20 cellular contexts compared by ENCODE assay signal in the genomic region with DNA sequence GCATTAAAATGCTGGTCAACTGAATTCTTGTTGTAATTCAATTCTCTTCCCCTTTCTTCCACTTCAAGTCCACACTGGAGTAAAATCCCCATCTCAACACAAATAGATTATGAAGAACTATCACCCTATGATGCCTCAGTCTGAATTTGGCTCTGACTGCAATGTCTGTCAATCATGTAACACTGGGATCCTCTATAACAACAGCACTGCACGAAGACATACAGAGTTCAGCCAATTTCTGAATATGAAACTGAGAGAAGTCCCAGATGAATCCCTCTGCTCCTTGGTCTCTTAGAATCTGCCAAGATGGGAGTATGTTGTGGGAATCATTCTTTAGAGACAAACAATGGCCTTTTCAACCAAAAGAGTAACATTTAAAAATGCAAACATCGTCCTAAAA.
DNase-seq lines count a peak whose midpoint lies in the region; ATAC-seq, FAIRE-seq and TF ChIP-seq lines count a peak whose summit lies in the region.
"Had no signal": no experiment of that assay in that cellular context is flagged by ENCODE, and none has a peak within 500 bp of the region (broad histone marks: within the 10 kb centered on the region; RNA-seq: fewer than 3 reads in every experiment).

No MANE protein-coding gene starts in this region.

- peak overlapping the region; percentile 72 for H3K27ac Mint-ChIP-seq in activated B cell treated with CpG ODN at 0.5 μM for 24 hours
- peak overlapping the region; percentile 72 for H3K27ac Mint-ChIP-seq in stimulated activated memory B cell treated with anti-CD40 and anti-IgM and Interleukin-4, amounts not matched to agents 10 μg/mL and 1 μg/mL and 100 μg/mL, for 72 hours
- H3K27ac Mint-ChIP-seq: CD8-positive, alpha-beta T cell; GM23338 had no signal

- H3K9me3 Mint-ChIP-seq in activated B cell treated with CpG ODN at 0.5 μM for 24 hours, result no peaks in the 10 kb centered on the region
- no peaks in the 10 kb centered on the region for H3K9me3 Mint-ChIP-seq in stimulated activated memory B cell treated with anti-CD40 and anti-IgM and Interleukin-4, amounts not matched to agents 10 μg/mL and 1 μg/mL and 100 μg/mL, for 72 hours
- H3K9me3 Mint-ChIP-seq: CD8-positive, alpha-beta T cell; GM23338 had no signal

- POLR2A ChIA-PET in activated B cell treated with CpG ODN at 0.5 μM for 24 hours (lab: Charles Lee), result interaction anchor here (0.7 kb wide), 1 partner anchor 39 kb away, joined by 4 read pairs; no protein-coding TSS in a partner anchor

- peak; percentile 83 for FAIRE-seq in GM12892 (lab: Jason Lieb, UNC)
- FAIRE-seq: GM12891, HTR-8/SVneo had no signal

- peaks cover 61% of the 10 kb centered on the region for H3K4me1 Mint-ChIP-seq in activated B cell treated with CpG ODN at 0.5 μM for 24 hours
- H3K4me1 Mint-ChIP-seq in stimulated activated memory B cell treated with anti-CD40 and anti-IgM and Interleukin-4, amounts not matched to agents 10 μg/mL and 1 μg/mL and 100 μg/mL, for 72 hours, result peaks cover 56% of the 10 kb centered on the region

- TF ChIP-seq POLR2A in GM12892 (IDR thresholded peaks at IDR 0.05; ENCODE audit: low read depth, low read length), result no peak

- no peak for TF ChIP-seq CTCF in activated B cell treated with CpG ODN at 0.5 μM for 24 hours (IDR thresholded peaks at IDR 0.05)

- intact Hi-C loops in activated B cell treated with CpG ODN at 0.5 μM for 24 hours (cut with micrococcal nuclease), result no loop called here

- peaks cover 53% of the 10 kb centered on the region for H3K36me3 Mint-ChIP-seq in activated B cell treated with CpG ODN at 0.5 μM for 24 hours (ENCODE audit: low read depth)
- peaks cover 39% of the 10 kb centered on the region for H3K36me3 Mint-ChIP-seq in stimulated activated memory B cell treated with anti-CD40 and anti-IgM and Interleukin-4, amounts not matched to agents 10 μg/mL and 1 μg/mL and 100 μg/mL, for 72 hours
- H3K36me3 Mint-ChIP-seq: CD8-positive, alpha-beta T cell had no signal

- DNase-seq in GM12892 (ENCODE audit: insufficient read length) (no peak), activated B cell treated with CpG ODN at 0.5 μM for 24 hours (no peak), ecto neural progenitor cell (ENCODE audit: low spot score) (no peak), medulla oblongata (ENCODE audit: extremely low spot score) (no peak)
- no peak for DNase-seq in activated T-cell treated with anti-CD3 and anti-CD28 coated beads, Interleukin-2, amount 50 U/mL, for 1 hour
- DNase-seq: C1 segment of cervical spinal cord; CD8-positive, alpha-beta T cell; DND-41; NCI-H1105; NCI-H2029 treated with DMSO at 0.1 percent for 48 hours; NCI-H226; NCI-H510A treated with DMSO at 0.1 percent for 48 hours; NCI-H748 treated with DMSO at 0.1 percent for 48 hours; Peyer's patch had no signal

- H3K4me3 Mint-ChIP-seq in activated B cell treated with CpG ODN at 0.5 μM for 24 hours, result no peak overlapping the region
- no peak overlapping the region for H3K4me3 Mint-ChIP-seq in stimulated activated memory B cell treated with anti-CD40 and anti-IgM and Interleukin-4, amounts not matched to agents 10 μg/mL and 1 μg/mL and 100 μg/mL, for 72 hours
- H3K4me3 Mint-ChIP-seq: CD8-positive, alpha-beta T cell; GM23338 had no signal

- CTCF ChIA-PET in activated B cell treated with CpG ODN at 0.5 μM for 24 hours (lab: Charles Lee), result interaction anchor here (1.1 kb wide), 1 partner anchor 766 kb away, joined by 4 read pairs; no protein-coding TSS in a partner anchor

- peak; percentile 8 for ATAC-seq in GM18867 (IDR thresholded peaks at IDR 0.05; ENCODE audit: unreplicated experiment)
- ATAC-seq in activated B cell treated with CpG ODN at 0.5 μM for 24 hours (ENCODE audit: low read depth), result no peak
- ATAC-seq in stimulated activated memory B cell treated with anti-CD40 and anti-IgM and Interleukin-4, amounts not matched to agents 10 μg/mL and 1 μg/mL and 100 μg/mL, for 72 hours, result no peak
- no peak for ATAC-seq in HG03108 (IDR thresholded peaks at IDR 0.05; ENCODE audit: unreplicated experiment)
- ATAC-seq: CD8-positive, alpha-beta T cell; GM23338 had no signal

- no peaks in the 10 kb centered on the region for H3K27me3 Mint-ChIP-seq in activated B cell treated with CpG ODN at 0.5 μM for 24 hours
- H3K27me3 Mint-ChIP-seq in stimulated activated memory B cell treated with anti-CD40 and anti-IgM and Interleukin-4, amounts not matched to agents 10 μg/mL and 1 μg/mL and 100 μg/mL, for 72 hours, result no peaks in the 10 kb centered on the region
